19 cellular contexts compared by ENCODE assay signal in genomic region chr3:54034971-54035370, GRCh38.
"Had no signal": no experiment of that assay in that cellular context is flagged by ENCODE, and none has a peak within 500 bp of the region (broad histone marks: within the 10 kb centered on the region; RNA-seq: fewer than 3 reads in every experiment).

No MANE protein-coding gene starts in this region.

- H3K27ac ChIP-seq: adrenal gland, left lung, prostate gland, right lobe of liver, SK-N-MC, thyroid gland had no signal

- DNase-seq: activated B cell treated with CpG ODN at 0.5 μM for 24 hours; activated CD4-positive, alpha-beta T cell treated with anti-CD3 and anti-CD28 coated beads, Interleukin-2, amount 50 U/mL, for 1 hour; activated gamma-delta T cell treated with Interleukin-2 at 50 U/mL for 16 hours; adrenal gland; foreskin melanocyte; left lung; mucosa of descending colon; naive B cell; right lobe of liver; small intestine; stimulated activated naive B cell treated with anti-CD40 and anti-IgM and Interleukin-4, amounts not matched to agents 10 μg/mL and 1 μg/mL and 100 μg/mL, for 72 hours; thyroid gland had no signal

- FAIRE-seq: colon, keratinocyte, small intestine had no signal

- H3K4me1 ChIP-seq: adrenal gland, left lung, prostate gland, right lobe of liver, thyroid gland had no signal

- H3K9me3 Mint-ChIP-seq: activated B cell treated with CpG ODN at 0.5 μM for 24 hours; activated naive CD4-positive, alpha-beta T cell treated with anti-CD3 and anti-CD28 coated beads, Interleukin-2, amount 50 U/mL, for 72 hours; neural crest cell; stimulated activated naive B cell treated with anti-CD40 and anti-IgM and Interleukin-4, amounts not matched to agents 10 μg/mL and 1 μg/mL and 100 μg/mL, for 72 hours had no signal

- H3K36me3 ChIP-seq: adrenal gland, left lung, prostate gland, right lobe of liver, thyroid gland had no signal

- H3K4me3 ChIP-seq: adrenal gland, dorsolateral prefrontal cortex, left lung, mucosa of descending colon, prostate gland, right lobe of liver, SK-N-MC, thyroid gland had no signal

- H3K4me3 Mint-ChIP-seq: activated B cell treated with CpG ODN at 0.5 μM for 24 hours; naive B cell; neural crest cell; stimulated activated naive B cell treated with anti-CD40 and anti-IgM and Interleukin-4, amounts not matched to agents 10 μg/mL and 1 μg/mL and 100 μg/mL, for 72 hours had no signal

- ATAC-seq: left lung; mucosa of descending colon; right lobe of liver; stimulated activated naive B cell treated with anti-CD40 and anti-IgM and Interleukin-4, amounts not matched to agents 10 μg/mL and 1 μg/mL and 100 μg/mL, for 72 hours had no signal

- H3K9me3 ChIP-seq: adrenal gland, left lung, mucosa of descending colon, prostate gland, right lobe of liver, thyroid gland had no signal

- H3K4me1 Mint-ChIP-seq: activated B cell treated with CpG ODN at 0.5 μM for 24 hours; naive B cell; neural crest cell; stimulated activated naive B cell treated with anti-CD40 and anti-IgM and Interleukin-4, amounts not matched to agents 10 μg/mL and 1 μg/mL and 100 μg/mL, for 72 hours had no signal

- H3K36me3 Mint-ChIP-seq: activated naive CD4-positive, alpha-beta T cell treated with anti-CD3 and anti-CD28 coated beads, Interleukin-2, amount 50 U/mL, for 72 hours; naive B cell; stimulated activated naive B cell treated with anti-CD40 and anti-IgM and Interleukin-4, amounts not matched to agents 10 μg/mL and 1 μg/mL and 100 μg/mL, for 72 hours had no signal

- H3K27ac Mint-ChIP-seq: activated B cell treated with CpG ODN at 0.5 μM for 24 hours; activated naive CD4-positive, alpha-beta T cell treated with anti-CD3 and anti-CD28 coated beads, Interleukin-2, amount 50 U/mL, for 72 hours; naive B cell; stimulated activated naive B cell treated with anti-CD40 and anti-IgM and Interleukin-4, amounts not matched to agents 10 μg/mL and 1 μg/mL and 100 μg/mL, for 72 hours had no signal

- H3K27me3 ChIP-seq: adrenal gland, dorsolateral prefrontal cortex, left lung, right lobe of liver, thyroid gland had no signal
